Comparison of ENCODE assay signal across 18 cellular contexts in the genomic region with DNA sequence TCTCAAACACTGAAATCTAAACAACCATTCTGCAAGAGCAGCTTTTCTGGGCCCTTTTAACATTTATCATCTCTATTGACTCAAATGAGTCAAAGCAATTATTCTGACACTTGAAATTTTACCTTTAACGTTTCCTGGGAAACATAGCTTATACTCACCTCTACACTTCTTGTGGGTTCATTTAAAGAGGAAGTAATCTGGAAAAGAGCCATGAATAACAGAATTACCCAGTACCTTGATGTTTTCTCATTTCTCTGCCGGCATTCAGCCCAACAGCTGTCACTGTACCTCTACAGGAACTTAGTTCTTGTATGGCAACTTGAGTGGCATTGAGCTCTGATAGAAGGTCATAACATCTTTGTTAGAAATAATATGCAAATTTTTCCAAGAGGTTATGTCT.
DNase-seq lines count a peak whose midpoint lies in the region; ATAC-seq and FAIRE-seq lines count a peak whose summit lies in the region.
"Had no signal": no experiment of that assay in that cellular context is flagged by ENCODE, and none has a peak within 500 bp of the region (broad histone marks: within the 10 kb centered on the region; RNA-seq: fewer than 3 reads in every experiment).

No MANE protein-coding gene starts in this region.

- CTCF ChIA-PET in activated CD8-positive, alpha-beta T cell treated with anti-CD3 and anti-CD28 coated beads, Interleukin-2, amount 10 ng/mL, durations not matched to agents 7 days and 5 days (lab: Charles Lee), result interaction anchor here (1.3 kb wide), 1 partner anchor 278 kb away, joined by 4 read pairs; no protein-coding TSS in a partner anchor

- POLR2A ChIA-PET in activated CD8-positive, alpha-beta T cell treated with anti-CD3 and anti-CD28 coated beads, Interleukin-2, amount 10 ng/mL, durations not matched to agents 7 days and 5 days (lab: Charles Lee), result interaction anchor here (0.6 kb wide), 1 partner anchor 271 kb away, joined by 3 read pairs; no protein-coding TSS in a partner anchor

- H3K9me3 Mint-ChIP-seq in activated CD8-positive, alpha-beta T cell treated with anti-CD3 and anti-CD28 coated beads, Interleukin-2, amount 10 ng/mL, durations not matched to agents 7 days and 5 days (ENCODE audit: insufficient read depth), result peaks cover 9% of the 10 kb centered on the region

- FAIRE-seq in islet of Langerhans (lab: Jason Lieb, UNC), result peak; percentile 85

- H3K4me1 Mint-ChIP-seq in activated CD8-positive, alpha-beta T cell treated with anti-CD3 and anti-CD28 coated beads, Interleukin-2, amount 10 ng/mL, durations not matched to agents 7 days and 5 days (ENCODE audit: low read depth), result no peaks in the 10 kb centered on the region
- H3K4me1 Mint-ChIP-seq: activated T-helper 17 cell treated with anti-CD3 and anti-CD28 coated beads, Interleukin-2, amount 50 U/mL, for 72 hours; immature natural killer cell had no signal

- no peaks in the 10 kb centered on the region for H3K27me3 Mint-ChIP-seq in activated CD8-positive, alpha-beta T cell treated with anti-CD3 and anti-CD28 coated beads, Interleukin-2, amount 10 ng/mL, durations not matched to agents 7 days and 5 days (ENCODE audit: low read depth)
- H3K27me3 Mint-ChIP-seq: activated T-helper 17 cell treated with anti-CD3 and anti-CD28 coated beads, Interleukin-2, amount 50 U/mL, for 72 hours; naive thymus-derived CD4-positive, alpha-beta T cell had no signal

- DNase-seq in DMS153 (lab: John Stamatoyannopoulos, UW) (peak; percentile 73), HT1080 (ENCODE audit: low read depth) (peak; percentile 25), NCI-H748 treated with DMSO at 0.1 percent for 48 hours (lab: John Stamatoyannopoulos, UW) (peak; percentile 89), amniotic stem cell (lab: John Stamatoyannopoulos, UW) (no peak), foreskin melanocyte (no peak)
- DNase-seq in stimulated activated naive CD4-positive, alpha-beta T cell (lab: John Stamatoyannopoulos, UW), result no peak
- DNase-seq in activated CD8-positive, alpha-beta T cell treated with anti-CD3 and anti-CD28 coated beads, Interleukin-2, amount 10 ng/mL, durations not matched to agents 7 days and 5 days, result no peak
- DNase-seq: activated CD4-positive, CD25-positive, alpha-beta regulatory T cell treated with anti-CD3 and anti-CD28 coated beads, Interleukin-2, amount 50 U/mL, for 72 hours; immature natural killer cell; naive thymus-derived CD4-positive, alpha-beta T cell; NCI-H524 treated with DMSO at 0.1 percent for 48 hours; SK-N-SH; stimulated activated CD4-positive, alpha-beta T cell treated with anti-CD3 and anti-CD28 coated beads, Interleukin-1b, Interleukin-23, amount 100 ng/mL, for 48 hours; stomach; T1000; upper lobe of right lung had no signal

- peaks cover 2% of the 10 kb centered on the region for H3K36me3 Mint-ChIP-seq in activated CD8-positive, alpha-beta T cell treated with anti-CD3 and anti-CD28 coated beads, Interleukin-2, amount 10 ng/mL, durations not matched to agents 7 days and 5 days (ENCODE audit: low read depth)

- H3K4me3 Mint-ChIP-seq in activated CD8-positive, alpha-beta T cell treated with anti-CD3 and anti-CD28 coated beads, Interleukin-2, amount 10 ng/mL, durations not matched to agents 7 days and 5 days, result no peak overlapping the region
- H3K4me3 Mint-ChIP-seq: activated T-helper 17 cell treated with anti-CD3 and anti-CD28 coated beads, Interleukin-2, amount 50 U/mL, for 72 hours; immature natural killer cell; naive thymus-derived CD4-positive, alpha-beta T cell had no signal

- ATAC-seq in activated CD8-positive, alpha-beta T cell treated with anti-CD3 and anti-CD28 coated beads, Interleukin-2, amount 10 ng/mL, durations not matched to agents 7 days and 5 days, result no peak
- ATAC-seq: activated T-helper 17 cell treated with anti-CD3 and anti-CD28 coated beads, Interleukin-2, amount 50 U/mL, for 72 hours; naive thymus-derived CD4-positive, alpha-beta T cell; upper lobe of right lung had no signal

- no peak overlapping the region for H3K27ac Mint-ChIP-seq in activated CD8-positive, alpha-beta T cell treated with anti-CD3 and anti-CD28 coated beads, Interleukin-2, amount 10 ng/mL, durations not matched to agents 7 days and 5 days
- H3K27ac Mint-ChIP-seq: activated T-helper 17 cell treated with anti-CD3 and anti-CD28 coated beads, Interleukin-2, amount 50 U/mL, for 72 hours; immature natural killer cell; naive thymus-derived CD4-positive, alpha-beta T cell had no signal

Comparison
In these comparisons a context has a peak if more than half of its experiments do, and no peak if none do; other contexts are left out.
1. DNase-seq: peak in DMS153 (single experiment), HT1080 (single experiment) and NCI-H748 treated with DMSO at 0.1 percent for 48 hours (single experiment); none in stimulated activated naive CD4-positive, alpha-beta T cell (0 of 6), amniotic stem cell (single experiment), activated CD8-positive, alpha-beta T cell treated with anti-CD3 and anti-CD28 coated beads, Interleukin-2, amount 10 ng/mL, durations not matched to agents 7 days and 5 days (single experiment) and foreskin melanocyte (single experiment).